In genomic region chr15:43826508-43827286, GRCh38 we compare ENCODE assay signal across 8 cellular contexts. TPM values are rescaled to one million over a fixed set of nuclear protein-coding genes. Genes with fewer than 3 reads are reported as not detected.
DNase-seq lines count a peak whose midpoint lies in the region; ATAC-seq, FAIRE-seq and TF ChIP-seq lines count a peak whose summit lies in the region.
"Not testable (repeated sequence)": the region's sequence is repeated elsewhere in the genome, so short reads cannot be mapped to it uniquely, and the experiment has no call there.

Gene WDR76, plus strand, starts transcription at chr15:43827002. Its CDS starts 31 bp downstream, at chr15:43827033.

- H3K27me3 Mint-ChIP-seq in activated naive CD8-positive, alpha-beta T cell treated with anti-CD3 and anti-CD28 coated beads, Interleukin-2, amount 50 U/mL, for 24 hours, result not testable (repeated sequence)

- H3K4me1 Mint-ChIP-seq in activated naive CD8-positive, alpha-beta T cell treated with anti-CD3 and anti-CD28 coated beads, Interleukin-2, amount 50 U/mL, for 24 hours, result peaks cover 77% of the 10 kb centered on the region

- CTCF ChIA-PET in GM10248 (lab: Yijun Ruan, JAX), result interaction anchor here (0.7 to 1.7 kb wide), 4 partner anchors 10 to 17 kb away, joined by 3 to 7 read pairs (median 4); no protein-coding TSS in a partner anchor

- not testable (repeated sequence) for H3K27me3 ChIP-seq in pancreas, testis

- not testable (repeated sequence) for TF ChIP-seq POLR2A in testis (IDR thresholded peaks at IDR 0.05)

- H3K4me3 Mint-ChIP-seq in activated naive CD8-positive, alpha-beta T cell treated with anti-CD3 and anti-CD28 coated beads, Interleukin-2, amount 50 U/mL, for 24 hours, result peak within 1 kb of the TSS; percentile 91

- peaks cover 38% of the 10 kb centered on the region for H3K36me3 Mint-ChIP-seq in activated naive CD8-positive, alpha-beta T cell treated with anti-CD3 and anti-CD28 coated beads, Interleukin-2, amount 50 U/mL, for 24 hours (ENCODE audit: low read depth)

- H3K27ac Mint-ChIP-seq in activated naive CD8-positive, alpha-beta T cell treated with anti-CD3 and anti-CD28 coated beads, Interleukin-2, amount 50 U/mL, for 24 hours, result peak within 1 kb of the TSS; percentile 92

- ATAC-seq in HG02852 (IDR thresholded peaks at IDR 0.05; ENCODE audit: unreplicated experiment) (peak; percentile 54), pancreas (peak; percentile 76 to 89 (median 86))
- ATAC-seq in activated naive CD8-positive, alpha-beta T cell treated with anti-CD3 and anti-CD28 coated beads, Interleukin-2, amount 50 U/mL, for 24 hours, result peak; percentile 79

- not testable (repeated sequence) for H3K9me3 ChIP-seq in pancreas, testis

- peaks cover 0 to 20% (median 5%) of the 10 kb centered on the region in 3 donors for H3K4me1 ChIP-seq in pancreas
- peaks cover 14% of the 10 kb centered on the region for H3K4me1 ChIP-seq in testis

- peak within 1 kb of the TSS; percentile 26 to 59 (median 37) for H3K4me3 ChIP-seq in pancreas
- peak within 1 kb of the TSS; percentile 51 to 55 for H3K4me3 ChIP-seq in testis

- intact Hi-C loops in T-helper 1 cell treated with Interleukin-12 subunit alpha and Interleukin-12 subunit beta and Interleukin-4 antibody, amounts not matched to agents 30 ng/mL and 1 ng/mL, for 36 hours (cut with micrococcal nuclease), result loop anchor here (5.0 to 10.0 kb wide), 7 partner anchors 312 to 1552 kb away; partner anchors contain the start of genes CCNDBP1, CTDSPL2, EIF3J and GANC
- intact Hi-C loops in cardiac septum (cut with DNase I); pancreas (cut with DNase I); testis (cut with DNase I; ENCODE audit: low total_unique reads): not testable (repeated sequence)

- DNase-seq in GM10248 (ENCODE audit: extremely low spot score) (peak; percentile 87), NCI-H1694 (lab: John Stamatoyannopoulos, UW) (peak; percentile 34), cardiac septum (ENCODE audit: low spot score) (peak; percentile 89), pancreas (peak; percentile 77 to 89 (median 79)), testis (peak; percentile 86)
- DNase-seq in activated naive CD8-positive, alpha-beta T cell treated with anti-CD3 and anti-CD28 coated beads, Interleukin-2, amount 50 U/mL, for 24 hours, result peak; percentile 88

- FAIRE-seq in pancreas (lab: Jason Lieb, UNC), result not testable (repeated sequence)

- H3K27ac ChIP-seq in pancreas, result peak within 1 kb of the TSS; percentile 19 to 62 (median 52)
- peak within 1 kb of the TSS; percentile 59 to 63 for H3K27ac ChIP-seq in testis

- 3% methylated on average over 46 of the region's 46 CpGs for WGBS in pancreas, 2 donors
- WGBS in testis, 2 donors, result 3% methylated on average over 27 to 46 of the region's 46 CpGs

- POLR2A ChIA-PET in GM10248 (lab: Yijun Ruan, JAX), result interaction anchor here (0.6 to 1.0 kb wide), 2 partner anchors 30 to 503 kb away, joined by 3 to 7 read pairs; no protein-coding TSS in a partner anchor

- H3K9me3 Mint-ChIP-seq in activated naive CD8-positive, alpha-beta T cell treated with anti-CD3 and anti-CD28 coated beads, Interleukin-2, amount 50 U/mL, for 24 hours, result not testable (repeated sequence)

- not testable (repeated sequence) for TF ChIP-seq CTCF in GM10248 (IDR thresholded peaks at IDR 0.05; ENCODE audit: control extremely low read depth, extremely low read depth, low read depth, missing control alignments); pancreas (IDR thresholded peaks at IDR 0.05); testis (IDR thresholded peaks at IDR 0.05)

- not testable (repeated sequence) for H3K36me3 ChIP-seq in pancreas; testis (ENCODE audit: low read depth, missing control alignments)

RNA-seq across cellular contexts. Expression of gene WDR76, which starts in this region (rescaled TPM):
- 61.4 and 62.9 TPM in 2 replicates for total RNA-seq in T-helper 1 cell treated with Interleukin-12 subunit alpha and Interleukin-12 subunit beta and Interleukin-4 antibody, amounts not matched to agents 30 ng/mL and 1 ng/mL, for 36 hours
- total RNA-seq in cardiac septum (0.97 TPM), pancreas (1 to 10 TPM; 2.3 to 3.3 (median 2.7) TPM), testis (10 to 100 TPM in 1 of 2 donors, 1 to 10 TPM in 1; 7.9 to 16.9 TPM)
- polyA plus RNA-seq in pancreas (1 to 10 TPM in 1 of 2 donors, under 1 TPM in 1; 0.72 to 1.2 TPM), testis (ENCODE audit: insufficient read depth, low read depth, low replicate concordance) (9.5 TPM)

Comparison
In these comparisons a context has a peak if more than half of its experiments do, and no peak if none do; other contexts are left out.
1. Peak in every context shown above with its lines: DNase-seq, ATAC-seq, H3K4me3 ChIP-seq and H3K27ac ChIP-seq.
2. Peak in DNase-seq in cardiac septum; RNA of the gene not detected or under 1 TPM.
3. DNase-seq: peak in every context shown above with its lines; median percentile 89 in cardiac septum; 88 in activated naive CD8-positive, alpha-beta T cell treated with anti-CD3 and anti-CD28 coated beads, Interleukin-2, amount 50 U/mL, for 24 hours; 87 in GM10248; 86 in testis; 79 in pancreas; 34 in NCI-H1694.